In genomic region chr22:42745118-42745517, GRCh38 we compare ENCODE assay signal across 16 cellular contexts. TPM values are rescaled to one million over a fixed set of nuclear protein-coding genes. Genes with fewer than 3 reads are reported as not detected.
DNase-seq lines count a peak whose midpoint lies in the region; FAIRE-seq and TF ChIP-seq lines count a peak whose summit lies in the region.
"Had no signal": no experiment of that assay in that cellular context is flagged by ENCODE, and none has a peak within 500 bp of the region (broad histone marks: within the 10 kb centered on the region; RNA-seq: fewer than 3 reads in every experiment).

No MANE protein-coding gene starts in this region.

- no peak for TF ChIP-seq POLR2A in uterus (IDR thresholded peaks at IDR 0.05)

- H3K27me3 Mint-ChIP-seq in activated T-helper 1 cell treated with anti-CD3 and anti-CD28 coated beads, Interleukin-12 subunit alpha, Interleukin-12 subunit beta, Interleukin-2, Interleukin-4 antibody, amounts not matched to agents 30 ng/mL and 10 ng/mL and 1 ng/mL, durations not matched to agents 14 hours and 24 hours and 36 hours (ENCODE audit: insufficient read depth), result no peaks in the 10 kb centered on the region
- H3K27me3 Mint-ChIP-seq: IgD-negative memory B cell had no signal

- no peaks in the 10 kb centered on the region for H3K9me3 ChIP-seq in uterus
- H3K9me3 ChIP-seq: testis had no signal

- no peaks in the 10 kb centered on the region for H3K27me3 ChIP-seq in uterus
- H3K27me3 ChIP-seq: testis had no signal

- H3K27ac ChIP-seq in skin epidermis (peak overlapping the region in 13 of 21 experiments; percentile 1 to 91 (median 62)), uterus (no peak overlapping the region)
- H3K27ac ChIP-seq: SK-N-MC had no signal

- H3K4me3 ChIP-seq in fibroblast of mammary gland (ENCODE audit: control insufficient read depth, low read depth, low read length) (no peak overlapping the region), skin epidermis (no peak overlapping the region), uterus (no peak overlapping the region)
- H3K4me3 ChIP-seq: SK-N-MC had no signal

- peaks cover 0 to 12% of the 10 kb centered on the region in 2 donors for H3K4me1 ChIP-seq in uterus

- FAIRE-seq in RCC 7860 (lab: Jason Lieb, UNC), result no peak

- intact Hi-C loops in uterus (cut with DNase I; ENCODE audit: low total_unique reads), result loop anchor here (10.0 kb wide), 1 partner anchor 60 kb away; no protein-coding TSS in a partner anchor
- intact Hi-C loops in activated T-helper 1 cell treated with anti-CD3 and anti-CD28 coated beads, Interleukin-12 subunit alpha, Interleukin-12 subunit beta, Interleukin-2, Interleukin-4 antibody, amounts not matched to agents 30 ng/mL and 10 ng/mL and 1 ng/mL, durations not matched to agents 14 hours and 24 hours and 36 hours (cut with micrococcal nuclease), result no loop called here

- H3K4me1 Mint-ChIP-seq in activated T-helper 1 cell treated with anti-CD3 and anti-CD28 coated beads, Interleukin-12 subunit alpha, Interleukin-12 subunit beta, Interleukin-2, Interleukin-4 antibody, amounts not matched to agents 30 ng/mL and 10 ng/mL and 1 ng/mL, durations not matched to agents 14 hours and 24 hours and 36 hours (ENCODE audit: low read depth), result no peaks in the 10 kb centered on the region

- in situ Hi-C loops in GM13976 (cut with MboI; ENCODE audit: low sequenced_read_pairs, unreplicated experiment), result no loop called here

- no peak overlapping the region for H3K27ac Mint-ChIP-seq in activated T-helper 1 cell treated with anti-CD3 and anti-CD28 coated beads, Interleukin-12 subunit alpha, Interleukin-12 subunit beta, Interleukin-2, Interleukin-4 antibody, amounts not matched to agents 30 ng/mL and 10 ng/mL and 1 ng/mL, durations not matched to agents 14 hours and 24 hours and 36 hours
- H3K27ac Mint-ChIP-seq: activated B cell treated with CpG ODN at 0.5 μM for 24 hours, IgD-negative memory B cell had no signal

- H3K9me3 Mint-ChIP-seq in activated T-helper 1 cell treated with anti-CD3 and anti-CD28 coated beads, Interleukin-12 subunit alpha, Interleukin-12 subunit beta, Interleukin-2, Interleukin-4 antibody, amounts not matched to agents 30 ng/mL and 10 ng/mL and 1 ng/mL, durations not matched to agents 14 hours and 24 hours and 36 hours, result no peaks in the 10 kb centered on the region
- H3K9me3 Mint-ChIP-seq: activated B cell treated with CpG ODN at 0.5 μM for 24 hours, IgD-negative memory B cell had no signal

- TF ChIP-seq CTCF in GM13976 (IDR thresholded peaks at IDR 0.05; ENCODE audit: borderline replicate concordance, control extremely low read depth, extremely low read depth, insufficient read depth, missing control alignments) (no peak), fibroblast of mammary gland (conservative IDR thresholded peaks at IDR 0.05; ENCODE audit: control insufficient read depth, insufficient read depth, low read depth, low read length) (no peak), uterus (IDR thresholded peaks at IDR 0.05) (no peak)

- no peaks in the 10 kb centered on the region for H3K36me3 Mint-ChIP-seq in activated T-helper 1 cell treated with anti-CD3 and anti-CD28 coated beads, Interleukin-12 subunit alpha, Interleukin-12 subunit beta, Interleukin-2, Interleukin-4 antibody, amounts not matched to agents 30 ng/mL and 10 ng/mL and 1 ng/mL, durations not matched to agents 14 hours and 24 hours and 36 hours (ENCODE audit: low read depth)
- H3K36me3 Mint-ChIP-seq: IgD-negative memory B cell had no signal

- peak; percentile 12 for DNase-seq in GM13976 (ENCODE audit: low spot score)
- peak; percentile 30 for DNase-seq in RCC 7860 (ENCODE audit: low spot score)
- DNase-seq in fibroblast of mammary gland (ENCODE audit: low read depth), result peak; percentile 70
- DNase-seq in NCI-H1694 (lab: John Stamatoyannopoulos, UW), result no peak
- DNase-seq in uterus, result no peak
- DNase-seq in activated T-helper 1 cell treated with anti-CD3 and anti-CD28 coated beads, Interleukin-12 subunit alpha, Interleukin-12 subunit beta, Interleukin-2, Interleukin-4 antibody, amounts not matched to agents 30 ng/mL and 10 ng/mL and 1 ng/mL, durations not matched to agents 14 hours and 24 hours and 36 hours (ENCODE audit: low spot score), result no peak
- DNase-seq in putamen (ENCODE audit: low spot score), result no peak
- DNase-seq: activated B cell treated with CpG ODN at 0.5 μM for 24 hours, COR-L47, H9, NCI-H187, NCI-H82, testis had no signal

- no peaks in the 10 kb centered on the region for H3K36me3 ChIP-seq in uterus

- no peak overlapping the region for H3K4me3 Mint-ChIP-seq in activated T-helper 1 cell treated with anti-CD3 and anti-CD28 coated beads, Interleukin-12 subunit alpha, Interleukin-12 subunit beta, Interleukin-2, Interleukin-4 antibody, amounts not matched to agents 30 ng/mL and 10 ng/mL and 1 ng/mL, durations not matched to agents 14 hours and 24 hours and 36 hours
- H3K4me3 Mint-ChIP-seq: activated B cell treated with CpG ODN at 0.5 μM for 24 hours, H9, IgD-negative memory B cell had no signal

RNA-seq across cellular contexts. Expression of gene A4GALT, which starts 24.4 kb away (rescaled TPM):
- total RNA-seq in uterus, result 10 to 100 TPM in 3 of 4 donors, 1 to 10 TPM in 1; 4.4 to 100.0 (median 19.6) TPM
- not detected in 2 replicates for total RNA-seq in activated T-helper 1 cell treated with anti-CD3 and anti-CD28 coated beads, Interleukin-12 subunit alpha, Interleukin-12 subunit beta, Interleukin-2, Interleukin-4 antibody, amounts not matched to agents 30 ng/mL and 10 ng/mL and 1 ng/mL, durations not matched to agents 14 hours and 24 hours and 36 hours

Comparison
In these comparisons a context has a peak if more than half of its experiments do, and no peak if none do; other contexts are left out.
1. DNase-seq: peak in GM13976 (single experiment), RCC 7860 (single experiment) and fibroblast of mammary gland (single experiment); none in NCI-H1694 (single experiment), uterus (0 of 2), activated T-helper 1 cell treated with anti-CD3 and anti-CD28 coated beads, Interleukin-12 subunit alpha, Interleukin-12 subunit beta, Interleukin-2, Interleukin-4 antibody, amounts not matched to agents 30 ng/mL and 10 ng/mL and 1 ng/mL, durations not matched to agents 14 hours and 24 hours and 36 hours (single experiment) and putamen (single experiment).
2. H3K27ac ChIP-seq: peak in skin epidermis (13 of 21); none in uterus (0 of 2).